In genomic region chr7:92955081-92955480, GRCh38 we compare ENCODE assay signal across 19 cellular contexts.
A peak's percentile ranks its signal among the peaks of the same experiment; 100 is the strongest.
DNase-seq lines count a peak whose midpoint lies in the region; ATAC-seq lines count a peak whose summit lies in the region.
"Had no signal": no experiment of that assay in that cellular context is flagged by ENCODE, and none has a peak within 500 bp of the region (broad histone marks: within the 10 kb centered on the region; RNA-seq: fewer than 3 reads in every experiment).

No MANE protein-coding gene starts in this region.

- H3K4me3 Mint-ChIP-seq in activated T-cell treated with anti-CD3 and anti-CD28 coated beads, Interleukin-2, amount 50 U/mL, for 72 hours, result peak overlapping the region; percentile 15 to 31

- H3K9me3 ChIP-seq in GM23248 (ENCODE audit: low read depth), result no peaks in the 10 kb centered on the region
- H3K9me3 ChIP-seq: vagina had no signal

- peaks cover 17 to 23% of the 10 kb centered on the region in 2 donors for H3K9me3 Mint-ChIP-seq in activated T-cell treated with anti-CD3 and anti-CD28 coated beads, Interleukin-2, amount 50 U/mL, for 72 hours

- H4K20me1 ChIP-seq in GM23248 (ENCODE audit: insufficient read depth), result no peaks in the 10 kb centered on the region

- in situ Hi-C loops in GM23248 (cut with MboI), result no loop called here

- peak; percentile 40 for ATAC-seq in GM18868 (IDR thresholded peaks at IDR 0.05; ENCODE audit: unreplicated experiment)
- ATAC-seq in activated T-cell treated with anti-CD3 and anti-CD28 coated beads, Interleukin-2, amount 50 U/mL, for 72 hours (replicated peaks in 1 of 2), result peak; percentile 87 to 93
- ATAC-seq: heart right ventricle had no signal

- no peak overlapping the region for H3K4me2 ChIP-seq in GM23248 (ENCODE audit: unreplicated experiment)

- no peaks in the 10 kb centered on the region for H3K36me3 ChIP-seq in GM23248 (ENCODE audit: low read depth)
- H3K36me3 ChIP-seq: heart right ventricle, stomach, vagina had no signal

- no peaks in the 10 kb centered on the region for H3F3A ChIP-seq in GM23248 (ENCODE audit: insufficient read depth)

- no peaks in the 10 kb centered on the region for H3K27me3 ChIP-seq in GM23248 (replicated peaks; ENCODE audit: insufficient read depth)
- H3K27me3 ChIP-seq: heart right ventricle, stomach, vagina had no signal

- no peaks in the 10 kb centered on the region for H3K4me1 ChIP-seq in GM23248 (ENCODE audit: insufficient read depth)
- H3K4me1 ChIP-seq: heart right ventricle, stomach, vagina had no signal

- WGBS in GM23248 (ENCODE audit: low coverage in 1 of 2, low lambda C conversion rate in 2 of 2, missing lambda C conversion rate in 2 of 2), 2 experiments, result 48 to 51% methylated on average over 6 of the region's 6 CpGs

- no peak overlapping the region for H3K27ac ChIP-seq in substantia nigra (ENCODE audit: low read depth, low read length, poor library complexity, severe bottlenecking)
- no peak overlapping the region for H3K27ac ChIP-seq in GM23248
- H3K27ac ChIP-seq: dorsolateral prefrontal cortex, heart right ventricle, stomach, vagina had no signal

- peak; percentile 11 for DNase-seq in activated T-cell treated with anti-CD3 and anti-CD28 coated beads for 24 hours (ENCODE audit: low read depth)
- no peak for DNase-seq in activated T-cell treated with anti-CD3 and anti-CD28 coated beads, Interleukin-2, amount 50 U/mL, for 1 hour
- peak; percentile 64 to 73 for DNase-seq in activated T-cell treated with anti-CD3 and anti-CD28 coated beads, Interleukin-2, amount 50 U/mL, for 72 hours
- DNase-seq in stimulated activated CD8-positive, alpha-beta memory T cell treated with anti-CD3 and anti-CD28 coated beads, Interleukin-4, amount 100 ng/mL, for 24 hours (ENCODE audit: low read depth), result peak; percentile 14
- DNase-seq in A172 (ENCODE audit: low spot score), result no peak
- no peak for DNase-seq in substantia nigra (lab: John Stamatoyannopoulos, UW)
- no peak for DNase-seq in GM23248
- DNase-seq: activated gamma-delta T cell treated with Interleukin-2 at 50 U/mL for 16 hours, dorsolateral prefrontal cortex, heart right ventricle, KBM-7, kidney, NCI-H1092 treated with DMSO at 0.1 percent for 48 hours, NCI-H2171 treated with DMSO at 0.1 percent for 48 hours, NCI-H82, retina, stomach had no signal

- no peaks in the 10 kb centered on the region for H3K79me2 ChIP-seq in GM23248 (ENCODE audit: insufficient read depth)

- peaks cover 25 to 44% of the 10 kb centered on the region in 2 donors for H3K36me3 Mint-ChIP-seq in activated T-cell treated with anti-CD3 and anti-CD28 coated beads, Interleukin-2, amount 50 U/mL, for 72 hours (ENCODE audit: insufficient read depth in 2 of 2)

- H3K27me3 Mint-ChIP-seq in activated T-cell treated with anti-CD3 and anti-CD28 coated beads, Interleukin-2, amount 50 U/mL, for 72 hours (ENCODE audit: low read depth), result peaks cover 14% of the 10 kb centered on the region

- H3K4me3 ChIP-seq in GM23248, result no peak overlapping the region
- H3K4me3 ChIP-seq: dorsolateral prefrontal cortex, heart right ventricle, stomach, vagina had no signal

- H3K9ac ChIP-seq in GM23248, result no peak overlapping the region

- no peak overlapping the region for H2AFZ ChIP-seq in GM23248

- H3K4me1 Mint-ChIP-seq in activated T-cell treated with anti-CD3 and anti-CD28 coated beads, Interleukin-2, amount 50 U/mL, for 72 hours (ENCODE audit: low read depth), result peaks cover 53% of the 10 kb centered on the region

- H3K27ac Mint-ChIP-seq in activated T-cell treated with anti-CD3 and anti-CD28 coated beads, Interleukin-2, amount 50 U/mL, for 72 hours, result peak overlapping the region; percentile 71

- no peaks in the 10 kb centered on the region for H3K9me2 ChIP-seq in GM23248 (ENCODE audit: insufficient read depth)

Comparison
In these comparisons a context has a peak if more than half of its experiments do, and no peak if none do; other contexts are left out.
1. DNase-seq: peak in activated T-cell treated with anti-CD3 and anti-CD28 coated beads for 24 hours (single experiment), activated T-cell treated with anti-CD3 and anti-CD28 coated beads, Interleukin-2, amount 50 U/mL, for 72 hours (2 of 2) and stimulated activated CD8-positive, alpha-beta memory T cell treated with anti-CD3 and anti-CD28 coated beads, Interleukin-4, amount 100 ng/mL, for 24 hours (single experiment); none in activated T-cell treated with anti-CD3 and anti-CD28 coated beads, Interleukin-2, amount 50 U/mL, for 1 hour (single experiment), A172 (single experiment), substantia nigra (0 of 49) and GM23248 (single experiment).